Comparison of ENCODE assay signal across 17 cellular contexts in the genomic region with DNA sequence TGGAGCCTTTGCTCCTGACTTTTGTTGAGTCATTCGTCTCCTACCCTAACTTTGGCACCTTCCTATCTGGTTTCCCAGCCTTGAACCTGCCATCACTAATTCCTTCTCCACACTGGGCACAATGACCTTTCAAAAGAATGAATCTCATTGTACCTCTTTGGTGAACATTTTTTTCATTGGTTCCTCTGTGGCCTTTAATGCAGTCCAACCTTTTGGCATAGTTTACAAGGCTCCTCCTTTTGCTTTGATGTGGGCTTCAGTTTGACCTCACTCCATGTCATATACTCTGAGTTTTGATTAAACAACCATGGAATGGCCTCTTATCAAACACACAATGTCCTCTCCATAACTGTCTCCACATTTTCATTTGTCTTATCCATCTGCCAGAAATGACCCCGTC. TPM values are rescaled to one million over a fixed set of nuclear protein-coding genes. Genes with fewer than 3 reads are reported as not detected.
DNase-seq lines count a peak whose midpoint lies in the region; ATAC-seq lines count a peak whose summit lies in the region.
"Had no signal": no experiment of that assay in that cellular context is flagged by ENCODE, and none has a peak within 500 bp of the region (broad histone marks: within the 10 kb centered on the region; RNA-seq: fewer than 3 reads in every experiment).

No MANE protein-coding gene starts in this region.

- peaks cover 8% of the 10 kb centered on the region; the same call in 1 of the 2 replicates for H3K36me3 ChIP-seq in SJCRH30

- peaks cover 17% of the 10 kb centered on the region for H3K4me1 Mint-ChIP-seq in activated naive CD4-positive, alpha-beta T cell treated with anti-CD3 and anti-CD28 coated beads, Interleukin-2, amount 50 U/mL, for 24 hours
- H3K4me1 Mint-ChIP-seq in activated naive CD4-positive, alpha-beta T cell treated with anti-CD3 and anti-CD28 coated beads, Interleukin-2, amount 10 ng/mL, durations not matched to agents 7 days and 5 days: peaks cover 12% of the 10 kb centered on the region
- H3K4me1 Mint-ChIP-seq in dendritic cell treated with granulocyte-macrophage colony-stimulating factor and Interleukin-4, amounts not matched to agents 40 ng/mL and 50 ng/mL, for 4 days (ENCODE audit: low read depth): peaks cover 11% of the 10 kb centered on the region
- peaks cover 7% of the 10 kb centered on the region for H3K4me1 Mint-ChIP-seq in stimulated activated effector memory CD8-positive, alpha-beta T cell treated with anti-CD3 and anti-CD28 coated beads, Interleukin-12 subunit alpha, Interleukin-12 subunit beta, amount 100 ng/mL, for 72 hours

- no peak for DNase-seq in activated naive CD4-positive, alpha-beta T cell treated with anti-CD3 and anti-CD28 coated beads, Interleukin-2, amount 10 ng/mL, durations not matched to agents 7 days and 5 days
- DNase-seq in SW480 (ENCODE audit: low spot score) (peak; percentile 86), SJCRH30 (no peak)
- no peak for DNase-seq in stimulated activated effector memory CD8-positive, alpha-beta T cell treated with anti-CD3 and anti-CD28 coated beads, Interleukin-12 subunit alpha, Interleukin-12 subunit beta, amount 100 ng/mL, for 72 hours (ENCODE audit: low spot score in 2 of 2)
- DNase-seq: C1 segment of cervical spinal cord; Caco-2; DMS53; MG63; NCI-H1092 treated with DMSO at 0.1 percent for 48 hours; NCI-H187; NCI-H69; NK-92 treated with Interleukin-12 subunit alpha and Interleukin-12 subunit beta, amount 100 ng/mL, for 24 hours had no signal

- peaks cover 15% of the 10 kb centered on the region for H3K36me3 Mint-ChIP-seq in activated naive CD4-positive, alpha-beta T cell treated with anti-CD3 and anti-CD28 coated beads, Interleukin-2, amount 50 U/mL, for 24 hours
- H3K36me3 Mint-ChIP-seq in activated naive CD4-positive, alpha-beta T cell treated with anti-CD3 and anti-CD28 coated beads, Interleukin-2, amount 10 ng/mL, durations not matched to agents 7 days and 5 days: peaks cover 58% of the 10 kb centered on the region
- H3K36me3 Mint-ChIP-seq in dendritic cell treated with granulocyte-macrophage colony-stimulating factor and Interleukin-4, amounts not matched to agents 40 ng/mL and 50 ng/mL, for 4 days (ENCODE audit: low read depth): peaks cover 92% of the 10 kb centered on the region
- peaks cover 100% of the 10 kb centered on the region for H3K36me3 Mint-ChIP-seq in stimulated activated effector memory CD8-positive, alpha-beta T cell treated with anti-CD3 and anti-CD28 coated beads, Interleukin-12 subunit alpha, Interleukin-12 subunit beta, amount 100 ng/mL, for 72 hours

- no peaks in the 10 kb centered on the region for H3K27me3 ChIP-seq in SJCRH30
- H3K27me3 ChIP-seq: MG63 had no signal

- H3K4me3 ChIP-seq in SJCRH30: no peak overlapping the region
- H3K4me3 ChIP-seq: MG63 had no signal

- no peaks in the 10 kb centered on the region for H3K9me3 ChIP-seq in SJCRH30 (replicated peaks)
- H3K9me3 ChIP-seq: Caco-2, MG63 had no signal

- CTCF ChIA-PET in activated naive CD4-positive, alpha-beta T cell treated with anti-CD3 and anti-CD28 coated beads, Interleukin-2, amount 10 ng/mL, durations not matched to agents 7 days and 5 days (lab: Charles Lee): interaction anchor here (0.7 kb wide), 1 partner anchor 30 kb away, joined by 3 read pairs; no protein-coding TSS in a partner anchor

- H3K9me3 Mint-ChIP-seq in activated naive CD4-positive, alpha-beta T cell treated with anti-CD3 and anti-CD28 coated beads, Interleukin-2, amount 50 U/mL, for 24 hours: no peaks in the 10 kb centered on the region
- no peaks in the 10 kb centered on the region for H3K9me3 Mint-ChIP-seq in activated naive CD4-positive, alpha-beta T cell treated with anti-CD3 and anti-CD28 coated beads, Interleukin-2, amount 10 ng/mL, durations not matched to agents 7 days and 5 days
- H3K9me3 Mint-ChIP-seq in dendritic cell treated with granulocyte-macrophage colony-stimulating factor and Interleukin-4, amounts not matched to agents 40 ng/mL and 50 ng/mL, for 4 days: no peaks in the 10 kb centered on the region
- no peaks in the 10 kb centered on the region for H3K9me3 Mint-ChIP-seq in stimulated activated effector memory CD8-positive, alpha-beta T cell treated with anti-CD3 and anti-CD28 coated beads, Interleukin-12 subunit alpha, Interleukin-12 subunit beta, amount 100 ng/mL, for 72 hours

- no peak for ATAC-seq in stimulated activated effector memory CD8-positive, alpha-beta T cell treated with anti-CD3 and anti-CD28 coated beads, Interleukin-12 subunit alpha, Interleukin-12 subunit beta, amount 100 ng/mL, for 72 hours
- ATAC-seq in esophagus mucosa: no peak
- no peak for ATAC-seq in GM21367 (IDR thresholded peaks at IDR 0.05; ENCODE audit: unreplicated experiment)

- H3K27ac ChIP-seq in SJCRH30: no peak overlapping the region
- H3K27ac ChIP-seq: RWPE1 had no signal

- intact Hi-C loops in dendritic cell treated with granulocyte-macrophage colony-stimulating factor and Interleukin-4, amounts not matched to agents 40 ng/mL and 50 ng/mL, for 4 days (cut with micrococcal nuclease): no loop called here

- no peaks in the 10 kb centered on the region for H3K4me1 ChIP-seq in SJCRH30
- H3K4me1 ChIP-seq: Caco-2 had no signal

- H3K4me3 Mint-ChIP-seq in activated naive CD4-positive, alpha-beta T cell treated with anti-CD3 and anti-CD28 coated beads, Interleukin-2, amount 50 U/mL, for 24 hours: no peak overlapping the region
- H3K4me3 Mint-ChIP-seq in activated naive CD4-positive, alpha-beta T cell treated with anti-CD3 and anti-CD28 coated beads, Interleukin-2, amount 10 ng/mL, durations not matched to agents 7 days and 5 days: no peak overlapping the region
- H3K4me3 Mint-ChIP-seq in dendritic cell treated with granulocyte-macrophage colony-stimulating factor and Interleukin-4, amounts not matched to agents 40 ng/mL and 50 ng/mL, for 4 days: no peak overlapping the region
- no peak overlapping the region for H3K4me3 Mint-ChIP-seq in stimulated activated effector memory CD8-positive, alpha-beta T cell treated with anti-CD3 and anti-CD28 coated beads, Interleukin-12 subunit alpha, Interleukin-12 subunit beta, amount 100 ng/mL, for 72 hours

- H3K27ac Mint-ChIP-seq in activated naive CD4-positive, alpha-beta T cell treated with anti-CD3 and anti-CD28 coated beads, Interleukin-2, amount 50 U/mL, for 24 hours: peak overlapping the region; percentile 86
- no peak overlapping the region for H3K27ac Mint-ChIP-seq in activated naive CD4-positive, alpha-beta T cell treated with anti-CD3 and anti-CD28 coated beads, Interleukin-2, amount 10 ng/mL, durations not matched to agents 7 days and 5 days
- peak overlapping the region; percentile 8 for H3K27ac Mint-ChIP-seq in dendritic cell treated with granulocyte-macrophage colony-stimulating factor and Interleukin-4, amounts not matched to agents 40 ng/mL and 50 ng/mL, for 4 days
- H3K27ac Mint-ChIP-seq in stimulated activated effector memory CD8-positive, alpha-beta T cell treated with anti-CD3 and anti-CD28 coated beads, Interleukin-12 subunit alpha, Interleukin-12 subunit beta, amount 100 ng/mL, for 72 hours: peak overlapping the region; percentile 33

- H3K27me3 Mint-ChIP-seq in activated naive CD4-positive, alpha-beta T cell treated with anti-CD3 and anti-CD28 coated beads, Interleukin-2, amount 50 U/mL, for 24 hours: no peaks in the 10 kb centered on the region
- no peaks in the 10 kb centered on the region for H3K27me3 Mint-ChIP-seq in activated naive CD4-positive, alpha-beta T cell treated with anti-CD3 and anti-CD28 coated beads, Interleukin-2, amount 10 ng/mL, durations not matched to agents 7 days and 5 days
- no peaks in the 10 kb centered on the region for H3K27me3 Mint-ChIP-seq in dendritic cell treated with granulocyte-macrophage colony-stimulating factor and Interleukin-4, amounts not matched to agents 40 ng/mL and 50 ng/mL, for 4 days

RNA-seq across cellular contexts. Expression of a gene that starts 14.5 kb away (rescaled TPM):
- total RNA-seq in esophagus mucosa: not detected
- total RNA-seq in SJCRH30 (2014; rRNA removed; shearing (Covaris generic)): 0.14 TPM in 1 of 2 replicates, not detected in the other
